Comparison of ENCODE assay signal across 11 cellular contexts in the genomic region with DNA sequence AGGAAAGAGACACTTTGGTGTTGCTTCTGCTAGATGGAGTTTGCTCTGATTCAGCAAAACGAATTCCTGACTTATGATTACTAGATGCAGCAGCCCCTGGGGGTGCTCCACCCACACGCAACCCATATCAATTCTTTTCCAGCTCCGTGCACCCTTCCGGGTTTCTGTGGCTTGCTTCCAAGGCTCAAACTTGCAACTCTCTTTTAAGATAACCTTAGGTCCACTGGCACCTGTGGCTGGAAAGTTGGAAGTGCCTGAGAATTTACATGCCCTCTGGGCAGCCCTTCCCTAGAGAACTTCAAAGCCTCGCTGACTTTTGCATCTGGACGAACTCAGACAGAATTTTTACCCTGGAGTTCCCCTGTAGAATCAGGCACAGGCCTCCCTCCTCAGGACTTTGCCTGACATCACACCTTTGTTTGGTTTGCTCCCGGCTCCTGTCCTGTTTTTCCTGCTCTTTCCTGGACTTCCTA.
DNase-seq lines count a peak whose midpoint lies in the region; ATAC-seq and TF ChIP-seq lines count a peak whose summit lies in the region.
"Had no signal": no experiment of that assay in that cellular context is flagged by ENCODE, and none has a peak within 500 bp of the region (broad histone marks: within the 10 kb centered on the region; RNA-seq: fewer than 3 reads in every experiment).

No MANE protein-coding gene starts in this region.

- H3K4me3 ChIP-seq in breast epithelium (no peak overlapping the region), transverse colon (no peak overlapping the region), lower leg skin (ENCODE audit: low read depth, poor library complexity, severe bottlenecking) (no peak overlapping the region)
- H3K4me3 ChIP-seq: BLaER1 had no signal

- ATAC-seq in WTC11 (peak; percentile 28), left ventricle myocardium superior (peak; percentile 52), HG02840 (IDR thresholded peaks at IDR 0.05; ENCODE audit: low FRiP score, unreplicated experiment) (no peak)

- no peaks in the 10 kb centered on the region for H3K9me3 ChIP-seq in breast epithelium
- H3K9me3 ChIP-seq in transverse colon, result no peaks in the 10 kb centered on the region
- H3K9me3 ChIP-seq: BLaER1 had no signal

- no peaks in the 10 kb centered on the region for H3K9me3 Mint-ChIP-seq in MCF 10A (ENCODE audit: unreplicated experiment)
- H3K9me3 Mint-ChIP-seq in WTC11, result peaks cover 3% of the 10 kb centered on the region; the same call in 1 of the 2 replicates
- H3K9me3 Mint-ChIP-seq: immature natural killer cell had no signal

- no peaks in the 10 kb centered on the region for H3K36me3 ChIP-seq in breast epithelium
- no peaks in the 10 kb centered on the region for H3K36me3 ChIP-seq in transverse colon
- H3K36me3 ChIP-seq: BLaER1 had no signal

- 0 to 45% methylated on average over 1 to 7 of the region's 7 CpGs for WGBS in transverse colon (ENCODE audit: low coverage in 1 of 2), 2 donors
- WGBS in lower leg skin, 2 donors, result 28% methylated on average over 7 of the region's 7 CpGs

- CTCF ChIA-PET in MCF 10A (lab: Yijun Ruan, JAX) (interaction anchor here (0.6 to 3.9 kb wide), 22 partner anchors 9 to 230 kb away, joined by 3 to 31 read pairs (median 4); a partner anchor contains a TSS), WTC11 (lab: Charles Lee) (interaction anchor here (1.7 kb wide), 1 partner anchor 225 kb away, joined by 6 read pairs; a partner anchor contains a TSS)

- H3K27me3 ChIP-seq in breast epithelium, result no peaks in the 10 kb centered on the region
- no peaks in the 10 kb centered on the region for H3K27me3 ChIP-seq in transverse colon
- H3K27me3 ChIP-seq: BLaER1 had no signal

- TF ChIP-seq POLR2A in breast epithelium (IDR thresholded peaks at IDR 0.05) (no peak), transverse colon (IDR thresholded peaks at IDR 0.05) (no peak), lower leg skin (IDR thresholded peaks at IDR 0.05) (no peak)

- TF ChIP-seq CTCF in MCF 10A (IDR thresholded peaks at IDR 0.05; ENCODE audit: unreplicated experiment), result no peak
- peak in 1 of 3 donors; percentile 9 for TF ChIP-seq CTCF in breast epithelium (IDR thresholded peaks at IDR 0.05)
- no peak for TF ChIP-seq CTCF in WTC11 (IDR thresholded peaks at IDR 0.05)
- no peak for TF ChIP-seq CTCF in transverse colon (IDR thresholded peaks at IDR 0.05)
- no peak for TF ChIP-seq CTCF in lower leg skin (IDR thresholded peaks at IDR 0.05)

- no peak for TF ChIP-seq EP300 in transverse colon (IDR thresholded peaks at IDR 0.05; ENCODE audit: low read depth)

- H3K36me3 Mint-ChIP-seq in MCF 10A (ENCODE audit: insufficient read depth, unreplicated experiment) (no peaks in the 10 kb centered on the region), WTC11 (no peaks in the 10 kb centered on the region)
- H3K36me3 Mint-ChIP-seq: immature natural killer cell had no signal

- H3K27me3 Mint-ChIP-seq in MCF 10A (ENCODE audit: insufficient read depth, unreplicated experiment), result no peaks in the 10 kb centered on the region
- H3K27me3 Mint-ChIP-seq in WTC11 (ENCODE audit: low read depth), result peaks cover 3% of the 10 kb centered on the region; the same call in 1 of the 2 replicates

- DNase-seq in MCF 10A (ENCODE audit: unreplicated experiment), result peak; percentile 67
- DNase-seq in breast epithelium (ENCODE audit: low spot score in 2 of 2), result no peak
- DNase-seq in WTC11 (ENCODE audit: low spot score), result no peak
- DNase-seq in left ventricle myocardium superior, result no peak
- DNase-seq in transverse colon, result peak; percentile 24
- DNase-seq in NCI-H446 treated with DMSO at 0.1 percent for 48 hours (lab: John Stamatoyannopoulos, UW), result no peak
- DNase-seq in lower leg skin (ENCODE audit: low spot score in 2 of 2), result no peak
- DNase-seq: activated gamma-delta T cell treated with Interleukin-2 at 50 U/mL for 16 hours, immature natural killer cell had no signal

- in situ Hi-C loops in transverse colon (cut with MboI; ENCODE audit: low pct_ligation_motif_present in 1 of 4, low pct_unique_long_range_greater_than_20kb in 1 of 4, low sequenced_read_pairs in 3 of 4), result no loop called here

- POLR2A ChIA-PET in MCF 10A (lab: Yijun Ruan, JAX) (interaction anchor here (0.9 to 1.6 kb wide), 8 partner anchors 10 to 417 kb away, joined by 3 to 7 read pairs (median 3); a partner anchor contains a TSS), WTC11 (lab: Charles Lee) (no interaction called here)

- no TSS peak for BruUV-seq in MCF 10A (replicated peaks; lab: Mats Ljungman, UMichigan)

- intact Hi-C loops in MCF 10A (cut with micrococcal nuclease), result loop anchor here (1.0 to 10.0 kb wide), 2 partner anchors 102 to 225 kb away; a partner anchor contains a TSS
- intact Hi-C loops in breast epithelium (cut with DNase I; ENCODE audit: low total_unique reads), result no loop called here
- intact Hi-C loops in left ventricle myocardium superior (cut with micrococcal nuclease), result no loop called here
- intact Hi-C loops in transverse colon (cut with DNase I; ENCODE audit: low total_unique reads), result no loop called here
- intact Hi-C loops in lower leg skin (cut with DNase I; ENCODE audit: low total_unique reads), result loop anchor here (10.0 kb wide), 1 partner anchor 218 kb away; no protein-coding TSS in a partner anchor

- no peak overlapping the region for H3K27ac ChIP-seq in breast epithelium
- H3K27ac ChIP-seq in transverse colon, result peak overlapping the region in 2 of 4 donors; percentile 11 to 74
- H3K27ac ChIP-seq: BLaER1 had no signal

- H3K4me3 Mint-ChIP-seq in MCF 10A (ENCODE audit: unreplicated experiment), result no peak overlapping the region
- no peak overlapping the region for H3K4me3 Mint-ChIP-seq in WTC11

- H3K4me1 Mint-ChIP-seq in MCF 10A (ENCODE audit: insufficient read depth, unreplicated experiment) (peaks cover 6% of the 10 kb centered on the region), WTC11 (peaks cover 29% of the 10 kb centered on the region)

- H3K4me1 ChIP-seq in breast epithelium (no peaks in the 10 kb centered on the region), transverse colon (peaks cover 3 to 30% (median 16%) of the 10 kb centered on the region in 4 donors)

- H3K27ac Mint-ChIP-seq in MCF 10A (ENCODE audit: low read depth, unreplicated experiment) (no peak overlapping the region), WTC11 (peak overlapping the region; percentile 73)

TF ChIP-seq in WTC11, 78 proteins besides CTCF, POLR2A, EP300 and RAD21:
- TF ChIP-seq PRRX2 (CRISPR knock-in tag; IDR thresholded peaks at IDR 0.05), result no peak
- TF ChIP-seq, protein P1, sequence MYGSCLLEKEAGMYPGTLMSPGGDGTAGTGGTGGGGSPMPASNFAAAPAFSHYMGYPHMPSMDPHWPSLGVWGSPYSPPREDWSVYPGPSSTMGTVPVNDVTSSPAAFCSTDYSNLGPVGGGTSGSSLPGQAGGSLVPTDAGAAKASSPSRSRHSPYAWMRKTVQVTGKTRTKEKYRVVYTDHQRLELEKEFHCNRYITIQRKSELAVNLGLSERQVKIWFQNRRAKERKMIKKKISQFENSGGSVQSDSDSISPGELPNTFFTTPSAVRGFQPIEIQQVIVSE (CRISPR knock-in tag; IDR thresholded peaks at IDR 0.05; ENCODE audit: borderline replicate concordance), result no peak
- TF ChIP-seq, protein P2, sequence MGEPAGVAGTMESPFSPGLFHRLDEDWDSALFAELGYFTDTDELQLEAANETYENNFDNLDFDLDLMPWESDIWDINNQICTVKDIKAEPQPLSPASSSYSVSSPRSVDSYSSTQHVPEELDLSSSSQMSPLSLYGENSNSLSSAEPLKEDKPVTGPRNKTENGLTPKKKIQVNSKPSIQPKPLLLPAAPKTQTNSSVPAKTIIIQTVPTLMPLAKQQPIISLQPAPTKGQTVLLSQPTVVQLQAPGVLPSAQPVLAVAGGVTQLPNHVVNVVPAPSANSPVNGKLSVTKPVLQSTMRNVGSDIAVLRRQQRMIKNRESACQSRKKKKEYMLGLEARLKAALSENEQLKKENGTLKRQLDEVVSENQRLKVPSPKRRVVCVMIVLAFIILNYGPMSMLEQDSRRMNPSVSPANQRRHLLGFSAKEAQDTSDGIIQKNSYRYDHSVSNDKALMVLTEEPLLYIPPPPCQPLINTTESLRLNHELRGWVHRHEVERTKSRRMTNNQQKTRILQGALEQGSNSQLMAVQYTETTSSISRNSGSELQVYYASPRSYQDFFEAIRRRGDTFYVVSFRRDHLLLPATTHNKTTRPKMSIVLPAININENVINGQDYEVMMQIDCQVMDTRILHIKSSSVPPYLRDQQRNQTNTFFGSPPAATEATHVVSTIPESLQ (CRISPR knock-in tag; IDR thresholded peaks at IDR 0.05), result no peak
- TF ChIP-seq, protein P3, sequence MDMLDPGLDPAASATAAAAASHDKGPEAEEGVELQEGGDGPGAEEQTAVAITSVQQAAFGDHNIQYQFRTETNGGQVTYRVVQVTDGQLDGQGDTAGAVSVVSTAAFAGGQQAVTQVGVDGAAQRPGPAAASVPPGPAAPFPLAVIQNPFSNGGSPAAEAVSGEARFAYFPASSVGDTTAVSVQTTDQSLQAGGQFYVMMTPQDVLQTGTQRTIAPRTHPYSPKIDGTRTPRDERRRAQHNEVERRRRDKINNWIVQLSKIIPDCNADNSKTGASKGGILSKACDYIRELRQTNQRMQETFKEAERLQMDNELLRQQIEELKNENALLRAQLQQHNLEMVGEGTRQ (CRISPR knock-in tag; IDR thresholded peaks at IDR 0.05), result no peak
- no peak for TF ChIP-seq NFATC4 (CRISPR knock-in tag; IDR thresholded peaks at IDR 0.05)
- no peak for TF ChIP-seq SP1 (CRISPR knock-in tag; conservative IDR thresholded peaks at IDR 0.05)

Comparison
In these comparisons a context has a peak if more than half of its experiments do, and no peak if none do; other contexts are left out.
1. DNase-seq: peak in MCF 10A (single experiment) and transverse colon (single experiment); none in breast epithelium (0 of 2), WTC11 (single experiment), left ventricle myocardium superior (single experiment), NCI-H446 treated with DMSO at 0.1 percent for 48 hours (single experiment) and lower leg skin (0 of 2).
2. intact Hi-C loops: an anchor here in MCF 10A (1.0 to 10.0 kb wide) and lower leg skin (10.0 kb wide); none called in breast epithelium, left ventricle myocardium superior and transverse colon.